1 cellular context compared by ENCODE assay signal in genomic region chr19:11346104-11346940, GRCh38.
A peak's percentile ranks its signal among the peaks of the same experiment; 100 is the strongest.
TF ChIP-seq lines count a peak whose summit lies in the region.

Gene CCDC159 (plus strand): TSS chr19:11346519. CDS start chr19:11346607, 88 bp downstream.
Gene TMEM205 (minus strand): TSS chr19:11346268. CDS start chr19:11345619, 649 bp downstream.

TF ChIP-seq in HEK293, 187 proteins besides CTCF, POLR2A, EP300 and RAD21 (continued from another document):
- TF ChIP-seq ZBTB11 (tag by site-specific recombination; conservative IDR thresholded peaks at IDR 0.05; ENCODE audit: low read depth) (0 out of 2 replicates have a peak, but pooled peaks have one; percentile 47), ZNF561 (tag by site-specific recombination; IDR thresholded peaks at IDR 0.05; ENCODE audit: borderline replicate concordance) (no peak), ZNF426 (tag by site-specific recombination; IDR thresholded peaks at IDR 0.05) (no peak), ZNF654 (tag by site-specific recombination; IDR thresholded peaks at IDR 0.05; ENCODE audit: low read depth) (no peak), ZEB2 (tag by site-specific recombination; IDR thresholded peaks at IDR 0.05) (no peak), ZSCAN16 (tag by site-specific recombination; IDR thresholded peaks at IDR 0.05) (no peak), ZNF391 (tag by site-specific recombination; IDR thresholded peaks at IDR 0.05; ENCODE audit: borderline replicate concordance, low read depth) (no peak), ZNF791 (tag by site-specific recombination; IDR thresholded peaks at IDR 0.05) (no peak), ZNF768 (tag by site-specific recombination; IDR thresholded peaks at IDR 0.05) (no peak), PRDM10 (tag by site-specific recombination; IDR thresholded peaks at IDR 0.05) (peak; percentile 65), ZNF140 (tag by site-specific recombination; IDR thresholded peaks at IDR 0.05) (no peak), ZNF311 (tag by site-specific recombination; IDR thresholded peaks at IDR 0.05; ENCODE audit: borderline replicate concordance) (no peak), ZNF404 (tag by site-specific recombination; IDR thresholded peaks at IDR 0.05) (no peak), TRIM28 (IDR thresholded peaks at IDR 0.05; ENCODE audit: borderline replicate concordance, low read length) (no peak), ZNF16 (tag by site-specific recombination; IDR thresholded peaks at IDR 0.05; ENCODE audit: low read depth) (no peak), ZNF362 (tag by site-specific recombination; IDR thresholded peaks at IDR 0.05) (no peak), ZBTB17 (tag by site-specific recombination; IDR thresholded peaks at IDR 0.05) (peak; percentile 45; the same call in 1 of the 2 replicates), ZNF132 (tag by site-specific recombination; IDR thresholded peaks at IDR 0.05; ENCODE audit: borderline replicate concordance) (no peak), GLI4 (tag by site-specific recombination; IDR thresholded peaks at IDR 0.05) (no peak), ZNF341 (tag by site-specific recombination; IDR thresholded peaks at IDR 0.05; ENCODE audit: low read depth) (peak; percentile 43; the same call in 1 of the 2 replicates), TSHZ1 (tag by site-specific recombination; IDR thresholded peaks at IDR 0.05; ENCODE audit: borderline replicate concordance) (no peak), SP7 (tag by site-specific recombination; IDR thresholded peaks at IDR 0.05) (peak; percentile 66; the same call in 1 of the 2 replicates), ZNF302 (tag by site-specific recombination; IDR thresholded peaks at IDR 0.05; ENCODE audit: low read depth) (no peak), ZBTB44 (tag by site-specific recombination; IDR thresholded peaks at IDR 0.05) (no peak), GLIS1 (tag by site-specific recombination; IDR thresholded peaks at IDR 0.05) (peak; percentile 65), ELK4 (IDR thresholded peaks at IDR 0.05; ENCODE audit: borderline replicate concordance, low read depth, low read length) (no peak), ZNF600 (tag by site-specific recombination; IDR thresholded peaks at IDR 0.05) (peak; percentile 73), ZNF121 (tag by site-specific recombination; IDR thresholded peaks at IDR 0.05) (no peak), MZF1 (tag by site-specific recombination; IDR thresholded peaks at IDR 0.05; ENCODE audit: borderline replicate concordance) (no peak), ZBTB1 (tag by site-specific recombination; IDR thresholded peaks at IDR 0.05) (no peak), ZNF473 (tag by site-specific recombination; IDR thresholded peaks at IDR 0.05) (no peak)
